8 cellular contexts compared by ENCODE assay signal in the genomic region with DNA sequence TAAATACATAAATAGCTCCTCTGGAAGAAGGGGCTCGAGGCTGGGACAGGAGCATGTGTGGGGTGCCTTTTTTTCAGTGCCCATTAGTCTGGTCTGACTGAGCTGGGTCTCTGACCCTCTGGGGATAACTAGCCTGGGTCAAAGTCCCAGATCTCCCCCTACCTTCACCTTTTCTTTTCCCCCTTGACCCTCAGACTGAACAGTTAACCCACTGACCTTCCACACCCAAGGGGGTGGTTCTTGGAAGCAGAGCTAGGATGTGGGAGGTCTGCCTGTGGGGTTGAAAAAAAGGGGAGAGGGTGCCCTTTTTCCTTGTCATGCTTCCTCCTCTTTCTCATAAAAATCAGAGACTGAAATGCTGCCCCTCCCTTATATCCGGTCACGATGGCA. TPM values are rescaled to one million over a fixed set of nuclear protein-coding genes. Genes with fewer than 3 reads are reported as not detected.
DNase-seq lines count a peak whose midpoint lies in the region; ATAC-seq and TF ChIP-seq lines count a peak whose summit lies in the region.

No MANE protein-coding gene starts in this region.

- H3K4me3 ChIP-seq in GM23338 (peak overlapping the region; percentile 86), WERI-Rb-1 (ENCODE audit: low read depth, low read length) (peak overlapping the region; percentile 23), foreskin fibroblast (ENCODE audit: low read depth in 1 of 2, low read length in 2 of 2) (peak overlapping the region; percentile 70 to 87), skeletal muscle satellite cell (ENCODE audit: low read length) (peak overlapping the region; percentile 78)

- H4K20me1 ChIP-seq in GM23338 (replicated peaks; ENCODE audit: insufficient read depth): no peaks in the 10 kb centered on the region; the same call in 1 of the 2 replicates

- H2AFZ ChIP-seq in GM23338: no peak overlapping the region

- H3F3A ChIP-seq in GM23338 (replicated peaks; ENCODE audit: low read depth): peaks cover 25% of the 10 kb centered on the region

- no peaks in the 10 kb centered on the region for H3K27me3 ChIP-seq in GM23338 (ENCODE audit: insufficient read depth)
- peaks cover 2% of the 10 kb centered on the region for H3K27me3 ChIP-seq in WERI-Rb-1 (ENCODE audit: insufficient read depth, low read depth, severe bottlenecking)
- no peaks in the 10 kb centered on the region for H3K27me3 ChIP-seq in skeletal muscle satellite cell (ENCODE audit: control insufficient read depth, insufficient read depth, low read length)

- peak overlapping the region; percentile 98 for H3K27ac Mint-ChIP-seq in GM23338

- H3K9me2 ChIP-seq in GM23338 (ENCODE audit: insufficient read depth): no peaks in the 10 kb centered on the region

- H3K9me3 Mint-ChIP-seq in GM23338: no peaks in the 10 kb centered on the region

- TF ChIP-seq CTCF in GM23338 (conservative IDR thresholded peaks at IDR 0.05; ENCODE audit: low read depth in 2 of 2): no peak
- TF ChIP-seq CTCF in WERI-Rb-1 (IDR thresholded peaks at IDR 0.05; ENCODE audit: low read depth, low read length): no peak
- no peak for TF ChIP-seq CTCF in foreskin fibroblast (IDR thresholded peaks at IDR 0.05; ENCODE audit: low read depth, low read length)

- peaks cover 52% of the 10 kb centered on the region for H3K4me1 Mint-ChIP-seq in GM23338

- H3K4me1 ChIP-seq in GM23338 (ENCODE audit: insufficient read depth) (peaks cover 46% of the 10 kb centered on the region), skeletal muscle satellite cell (ENCODE audit: control insufficient read depth, insufficient read depth, low read length) (peaks cover 37% of the 10 kb centered on the region)

- ATAC-seq in GM23338 (no peak), HG03460 (IDR thresholded peaks at IDR 0.05; ENCODE audit: unreplicated experiment) (no peak), GM21528 (IDR thresholded peaks at IDR 0.05; ENCODE audit: low FRiP score, unreplicated experiment) (no peak)

- peak overlapping the region; percentile 77 for H3K9ac ChIP-seq in skeletal muscle satellite cell (ENCODE audit: low read depth, low read length)

- peak overlapping the region; percentile 99 for H3K4me2 ChIP-seq in GM23338
- H3K4me2 ChIP-seq in skeletal muscle satellite cell (ENCODE audit: low read length): peak overlapping the region; percentile 96

- no peaks in the 10 kb centered on the region for H3K36me3 ChIP-seq in GM23338 (ENCODE audit: insufficient read depth)
- H3K36me3 ChIP-seq in WERI-Rb-1: peaks cover 27% of the 10 kb centered on the region
- no peaks in the 10 kb centered on the region for H3K36me3 ChIP-seq in skeletal muscle satellite cell (ENCODE audit: insufficient read depth, low read length)

- peak overlapping the region; percentile 82 for H3K4me3 Mint-ChIP-seq in GM23338

- DNase-seq in GM23338 (ENCODE audit: low spot score): no peak
- no peak for DNase-seq in WERI-Rb-1
- DNase-seq in foreskin fibroblast: no peak
- no peak for DNase-seq in dermis blood vessel endothelial cell
- DNase-seq in H4 (ENCODE audit: low spot score): no peak

- H3K27ac ChIP-seq in GM23338 (ENCODE audit: low read depth) (peak overlapping the region; percentile 96), WERI-Rb-1 (peak overlapping the region; percentile 100)

- H3K27me3 Mint-ChIP-seq in GM23338 (ENCODE audit: insufficient read depth, low read depth, poor library complexity): peaks cover 43% of the 10 kb centered on the region

- H3K9me3 ChIP-seq in WERI-Rb-1 (ENCODE audit: severe bottlenecking) (no peaks in the 10 kb centered on the region), skeletal muscle satellite cell (replicated peaks; ENCODE audit: low read length) (no peaks in the 10 kb centered on the region)

- H3K36me3 Mint-ChIP-seq in GM23338 (ENCODE audit: low read depth): peaks cover 23% of the 10 kb centered on the region

- H3K79me2 ChIP-seq in GM23338 (replicated peaks; ENCODE audit: insufficient read depth): peaks cover 23% of the 10 kb centered on the region

TF ChIP-seq in GM23338, 12 proteins besides CTCF, POLR2A, EP300 and RAD21 (continues in another document):
- no peak for TF ChIP-seq EZH2phosphoT487 (IDR thresholded peaks at IDR 0.05; ENCODE audit: unreplicated experiment)

RNA-seq across cellular contexts. Expression of a gene that starts 0.9 kb away (rescaled TPM):
- total RNA-seq in GM23338 (2014; rRNA removed; shearing (Covaris generic)): 16.1 and 18.1 TPM in 2 replicates
- 4.8 and 5.6 TPM in 2 replicates for polyA plus RNA-seq in GM23338 (2016; fragmentation: Nextera tagmentation; extraction: Ambion mirVana)
- 0.44 and 0.76 TPM in 2 replicates for total RNA-seq in skeletal muscle satellite cell (2012; rRNA removed)
- total RNA-seq in dermis blood vessel endothelial cell: 0.17 and 0.47 TPM in 2 replicates
- 5.7 and 6.3 TPM in 2 replicates for total RNA-seq in H4 (2014; rRNA removed; shearing (Covaris generic))

RNA-seq across cellular contexts. Expression of a gene that starts 3.6 kb away (rescaled TPM):
- total RNA-seq in GM23338 (2014; rRNA removed; shearing (Covaris generic)): 19.4 and 29.0 TPM in 2 replicates
- 5.6 and 7.4 TPM in 2 replicates for polyA plus RNA-seq in GM23338 (2016; fragmentation: Nextera tagmentation; extraction: Ambion mirVana)
- total RNA-seq in skeletal muscle satellite cell (2012; rRNA removed): 0.44 and 1.3 TPM in 2 replicates
- not detected in 2 replicates for total RNA-seq in dermis blood vessel endothelial cell
- 16.1 and 24.8 TPM in 2 replicates for total RNA-seq in H4 (2014; rRNA removed; shearing (Covaris generic))

RNA-seq across cellular contexts. Expression of a gene that starts 21.0 kb away (rescaled TPM):
- 4.6 and 7.1 TPM in 2 replicates for total RNA-seq in GM23338 (2014; rRNA removed; shearing (Covaris generic))
- polyA plus RNA-seq in GM23338 (2016; fragmentation: Nextera tagmentation; extraction: Ambion mirVana): 4.5 and 4.9 TPM in 2 replicates
- total RNA-seq in skeletal muscle satellite cell (2012; rRNA removed): 0.22 TPM in 1 of 2 replicates, not detected in the other
- total RNA-seq in dermis blood vessel endothelial cell: not detected in 2 replicates
- not detected in 2 replicates for total RNA-seq in H4 (2014; rRNA removed; shearing (Covaris generic))

RNA-seq across cellular contexts. Expression of a gene that starts 24.1 kb away (rescaled TPM):
- not detected in 2 replicates for total RNA-seq in GM23338 (2014; rRNA removed; shearing (Covaris generic))
- 0.53 TPM in 1 of 2 replicates, not detected in the other for polyA plus RNA-seq in GM23338 (2016; fragmentation: Nextera tagmentation; extraction: Ambion mirVana)
- total RNA-seq in skeletal muscle satellite cell (2012; rRNA removed): not detected in 2 replicates
- not detected in 2 replicates for total RNA-seq in dermis blood vessel endothelial cell
- total RNA-seq in H4 (2014; rRNA removed; shearing (Covaris generic)): not detected in 2 replicates

RNA-seq across cellular contexts. Expression of a gene that starts 27.8 kb away (rescaled TPM):
- 17.7 and 19.6 TPM in 2 replicates for total RNA-seq in GM23338 (2014; rRNA removed; shearing (Covaris generic))
- polyA plus RNA-seq in GM23338 (2016; fragmentation: Nextera tagmentation; extraction: Ambion mirVana): 9.6 and 10.2 TPM in 2 replicates
- 9.0 and 11.9 TPM in 2 replicates for total RNA-seq in skeletal muscle satellite cell (2012; rRNA removed)
- 8.8 and 9.8 TPM in 2 replicates for total RNA-seq in dermis blood vessel endothelial cell
- total RNA-seq in H4 (2014; rRNA removed; shearing (Covaris generic)): 9.5 and 12.3 TPM in 2 replicates

Comparison
In these comparisons a context has a peak if more than half of its experiments do, and no peak if none do; other contexts are left out.
1. H3K4me3 ChIP-seq: peak in every context shown above with its lines; median percentile 86 in GM23338; 78 in foreskin fibroblast; 78 in skeletal muscle satellite cell; 23 in WERI-Rb-1.
2. RNA of a gene that starts 3.6 kb away (total RNA-seq): 19.4 to 29.0 TPM in GM23338 and 16.1 to 24.8 TPM in H4; not detected in dermis blood vessel endothelial cell; every median in the first group is over 10 times any median in the second.